In genomic region chr14:104437703-104438102, GRCh38 we compare ENCODE assay signal across 17 cellular contexts.
"Had no signal": no experiment of that assay in that cellular context is flagged by ENCODE, and none has a peak within 500 bp of the region (broad histone marks: within the 10 kb centered on the region; RNA-seq: fewer than 3 reads in every experiment).

No MANE protein-coding gene starts in this region.

- H3K27ac ChIP-seq: breast epithelium, dorsolateral prefrontal cortex, esophagus squamous epithelium, parathyroid adenoma, right atrium auricular region, stomach had no signal

- H3K4me1 Mint-ChIP-seq: activated naive CD8-positive, alpha-beta T cell treated with anti-CD3 and anti-CD28 coated beads for 36 hours had no signal

- H2AFZ ChIP-seq: parathyroid adenoma had no signal

- H3K36me3 Mint-ChIP-seq: activated naive CD8-positive, alpha-beta T cell treated with anti-CD3 and anti-CD28 coated beads for 36 hours had no signal

- H3K9ac ChIP-seq: parathyroid adenoma had no signal

- H3K4me3 Mint-ChIP-seq: activated naive CD8-positive, alpha-beta T cell treated with anti-CD3 and anti-CD28 coated beads for 36 hours; nephron progenitor cell had no signal

- H3K4me1 ChIP-seq: breast epithelium, parathyroid adenoma had no signal

- H3K79me2 ChIP-seq: parathyroid adenoma had no signal

- H3K9me3 ChIP-seq: breast epithelium, esophagus squamous epithelium, right atrium auricular region, stomach had no signal

- ATAC-seq: left colon had no signal

- H3K36me3 ChIP-seq: breast epithelium, esophagus squamous epithelium, right atrium auricular region, stomach had no signal

- H3K4me3 ChIP-seq: breast epithelium, dorsolateral prefrontal cortex, esophagus squamous epithelium, right atrium auricular region, skin epidermis, stomach had no signal

- FAIRE-seq: TTC549, urothelium cell line had no signal

- H3K27me3 Mint-ChIP-seq: activated naive CD8-positive, alpha-beta T cell treated with anti-CD3 and anti-CD28 coated beads for 36 hours had no signal

- H3K27me3 ChIP-seq: breast epithelium, esophagus squamous epithelium, right atrium auricular region, stomach had no signal

- H3K27ac Mint-ChIP-seq: activated naive CD8-positive, alpha-beta T cell treated with anti-CD3 and anti-CD28 coated beads for 36 hours; nephron progenitor cell had no signal

- H3K9me3 Mint-ChIP-seq: activated naive CD8-positive, alpha-beta T cell treated with anti-CD3 and anti-CD28 coated beads for 36 hours had no signal

- DNase-seq: activated CD4-positive, alpha-beta T cell treated with anti-CD3 and anti-CD28 coated beads, Interleukin-2, amount 50 U/mL, for 48 hours; activated effector memory CD4-positive, alpha-beta T cell treated with Interleukin-2 at 50 U/mL for 16 hours; activated naive CD8-positive, alpha-beta T cell treated with anti-CD3 and anti-CD28 coated beads for 36 hours; activated T-cell treated with anti-CD3 and anti-CD28 coated beads for 4 hours; esophagus squamous epithelium; foreskin fibroblast; left colon; mesenchymal stem cell; nephron progenitor cell had no signal
